8 cellular contexts compared by ENCODE assay signal in genomic region chr17:29180051-29180787, GRCh38. TPM values are rescaled to one million over a fixed set of nuclear protein-coding genes. Genes with fewer than 3 reads are reported as not detected.
DNase-seq lines count a peak whose midpoint lies in the region; ATAC-seq lines count a peak whose summit lies in the region.

A gene with protein sequence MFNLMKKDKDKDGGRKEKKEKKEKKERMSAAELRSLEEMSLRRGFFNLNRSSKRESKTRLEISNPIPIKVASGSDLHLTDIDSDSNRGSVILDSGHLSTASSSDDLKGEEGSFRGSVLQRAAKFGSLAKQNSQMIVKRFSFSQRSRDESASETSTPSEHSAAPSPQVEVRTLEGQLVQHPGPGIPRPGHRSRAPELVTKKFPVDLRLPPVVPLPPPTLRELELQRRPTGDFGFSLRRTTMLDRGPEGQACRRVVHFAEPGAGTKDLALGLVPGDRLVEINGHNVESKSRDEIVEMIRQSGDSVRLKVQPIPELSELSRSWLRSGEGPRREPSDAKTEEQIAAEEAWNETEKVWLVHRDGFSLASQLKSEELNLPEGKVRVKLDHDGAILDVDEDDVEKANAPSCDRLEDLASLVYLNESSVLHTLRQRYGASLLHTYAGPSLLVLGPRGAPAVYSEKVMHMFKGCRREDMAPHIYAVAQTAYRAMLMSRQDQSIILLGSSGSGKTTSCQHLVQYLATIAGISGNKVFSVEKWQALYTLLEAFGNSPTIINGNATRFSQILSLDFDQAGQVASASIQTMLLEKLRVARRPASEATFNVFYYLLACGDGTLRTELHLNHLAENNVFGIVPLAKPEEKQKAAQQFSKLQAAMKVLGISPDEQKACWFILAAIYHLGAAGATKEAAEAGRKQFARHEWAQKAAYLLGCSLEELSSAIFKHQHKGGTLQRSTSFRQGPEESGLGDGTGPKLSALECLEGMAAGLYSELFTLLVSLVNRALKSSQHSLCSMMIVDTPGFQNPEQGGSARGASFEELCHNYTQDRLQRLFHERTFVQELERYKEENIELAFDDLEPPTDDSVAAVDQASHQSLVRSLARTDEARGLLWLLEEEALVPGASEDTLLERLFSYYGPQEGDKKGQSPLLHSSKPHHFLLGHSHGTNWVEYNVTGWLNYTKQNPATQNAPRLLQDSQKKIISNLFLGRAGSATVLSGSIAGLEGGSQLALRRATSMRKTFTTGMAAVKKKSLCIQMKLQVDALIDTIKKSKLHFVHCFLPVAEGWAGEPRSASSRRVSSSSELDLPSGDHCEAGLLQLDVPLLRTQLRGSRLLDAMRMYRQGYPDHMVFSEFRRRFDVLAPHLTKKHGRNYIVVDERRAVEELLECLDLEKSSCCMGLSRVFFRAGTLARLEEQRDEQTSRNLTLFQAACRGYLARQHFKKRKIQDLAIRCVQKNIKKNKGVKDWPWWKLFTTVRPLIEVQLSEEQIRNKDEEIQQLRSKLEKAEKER (N-terminal part only) (minus strand): TSS chr17:29180398. CDS start chr17:29166940, 13,458 bp downstream.

- no peaks in the 10 kb centered on the region for H3K9me3 ChIP-seq in mesenchymal stem cell (ENCODE audit: control insufficient read depth, low read length)

- 2% methylated on average over 48 of the region's 75 CpGs for WGBS in mesenchymal stem cell

- peaks cover 5% of the 10 kb centered on the region for H3K79me1 ChIP-seq in mesenchymal stem cell (replicated peaks; ENCODE audit: low read length, poor library complexity, severe bottlenecking)

- ATAC-seq in GM19043 (IDR thresholded peaks at IDR 0.05; ENCODE audit: low read depth, unreplicated experiment) (peak; percentile 70), HG03457 (IDR thresholded peaks at IDR 0.05; ENCODE audit: unreplicated experiment) (peak; percentile 64)
- ATAC-seq in effector memory CD8-positive, alpha-beta T cell (replicated peaks) = peak; percentile 91

- H3K36me3 Mint-ChIP-seq in effector memory CD8-positive, alpha-beta T cell (ENCODE audit: insufficient read depth) = peaks cover 8% of the 10 kb centered on the region

- H2BK15ac ChIP-seq in mesenchymal stem cell (ENCODE audit: low read depth, poor library complexity, severe bottlenecking) = peak within 1 kb of the TSS; percentile 95

- H3K23ac ChIP-seq in mesenchymal stem cell (ENCODE audit: low read length in 2 of 2) = peak within 1 kb of the TSS in 1 of 2 experiments; percentile 34

- H3K4me3 ChIP-seq in mesenchymal stem cell (ENCODE audit: insufficient read depth in 1 of 2, low read depth in 1 of 2, low read length in 2 of 2) = peak within 1 kb of the TSS; percentile 76 to 85

- peak within 1 kb of the TSS; percentile 24 to 49 for H3K4ac ChIP-seq in mesenchymal stem cell (ENCODE audit: low read depth in 1 of 2, low read length in 2 of 2)

- peak within 1 kb of the TSS; percentile 45 for H4K91ac ChIP-seq in mesenchymal stem cell (ENCODE audit: low read length)

- H3K9me3 Mint-ChIP-seq in effector memory CD8-positive, alpha-beta T cell = no peaks in the 10 kb centered on the region

- no peaks in the 10 kb centered on the region for H3K27me3 Mint-ChIP-seq in effector memory CD8-positive, alpha-beta T cell

- peak within 1 kb of the TSS; percentile 88 for H4K8ac ChIP-seq in mesenchymal stem cell (ENCODE audit: low read length)

- peaks cover 28 to 29% of the 10 kb centered on the region in 2 donors for H3K4me1 Mint-ChIP-seq in effector memory CD8-positive, alpha-beta T cell (ENCODE audit: low read depth in 2 of 2)

- H3K14ac ChIP-seq in mesenchymal stem cell (ENCODE audit: low read length in 2 of 2) = peak within 1 kb of the TSS in 1 of 2 experiments; percentile 61

- H3K4me2 ChIP-seq in mesenchymal stem cell (ENCODE audit: low read length, poor library complexity, severe bottlenecking) = peak within 1 kb of the TSS; percentile 75

- peak; percentile 77 to 84 for DNase-seq in AML-193 (lab: John Stamatoyannopoulos, UW)
- DNase-seq in NCI-H82 treated with DMSO at 0.1 percent for 48 hours (lab: John Stamatoyannopoulos, UW; ENCODE audit: unreplicated experiment) = peak; percentile 15
- peak; percentile 48 to 50 for DNase-seq in activated CD8-positive, alpha-beta memory T cell treated with anti-CD3 and anti-CD28 coated beads for 4 hours (ENCODE audit: low read depth in 2 of 2)
- DNase-seq in effector memory CD8-positive, alpha-beta T cell = peak; percentile 69 to 81 (median 79)
- DNase-seq in mesenchymal stem cell = peak; percentile 79
- peak; percentile 68 for DNase-seq in stimulated activated CD8-positive, alpha-beta memory T cell treated with anti-CD3 and anti-CD28 coated beads, Interleukin-12 subunit alpha, Interleukin-12 subunit beta, amount 100 ng/mL, for 4 hours (ENCODE audit: low read depth)

- H3K4me1 ChIP-seq in mesenchymal stem cell (ENCODE audit: control insufficient read depth, insufficient read depth, low read depth, low read length) = peaks cover 34% of the 10 kb centered on the region

- H3K9ac ChIP-seq in mesenchymal stem cell (ENCODE audit: low read length) = peak within 1 kb of the TSS; percentile 87

- H3K27ac ChIP-seq in mesenchymal stem cell (ENCODE audit: low read length, poor library complexity, severe bottlenecking) = peak within 1 kb of the TSS; percentile 38

- peak within 1 kb of the TSS; percentile 36 for H2AK5ac ChIP-seq in mesenchymal stem cell (ENCODE audit: low read length, severe bottlenecking)

- H2BK120ac ChIP-seq in mesenchymal stem cell (ENCODE audit: low read depth, low read length) = peak within 1 kb of the TSS; percentile 73

- H3K36me3 ChIP-seq in mesenchymal stem cell (ENCODE audit: control insufficient read depth in 1 of 2, insufficient read depth in 2 of 2, low read depth in 1 of 2, low read length in 2 of 2) = no peaks in the 10 kb centered on the region

- H2BK5ac ChIP-seq in mesenchymal stem cell (ENCODE audit: low read depth, low read length, poor library complexity, severe bottlenecking) = peak within 1 kb of the TSS; percentile 9

- no peaks in the 10 kb centered on the region for H3K27me3 ChIP-seq in mesenchymal stem cell (ENCODE audit: control insufficient read depth in 1 of 2, insufficient read depth in 1 of 2, low read length in 2 of 2)

- H3K4me3 Mint-ChIP-seq in effector memory CD8-positive, alpha-beta T cell = peak within 1 kb of the TSS; percentile 43 to 72

- H3K18ac ChIP-seq in mesenchymal stem cell (ENCODE audit: low read depth in 1 of 2, low read length in 2 of 2) = peak within 1 kb of the TSS; percentile 63 to 86

- H2AFZ ChIP-seq in mesenchymal stem cell (ENCODE audit: low read depth, low read length) = peak within 1 kb of the TSS; percentile 60

- no peak within 1 kb of the TSS for H3K27ac Mint-ChIP-seq in effector memory CD8-positive, alpha-beta T cell

- H2BK12ac ChIP-seq in mesenchymal stem cell (ENCODE audit: low read length in 2 of 2) = peak within 1 kb of the TSS in 1 of 2 experiments; percentile 65

RNA-seq across cellular contexts. Expression of the gene that starts here (rescaled TPM):
- 16.2 TPM for polyA plus RNA-seq in mesenchymal stem cell (2013, experiment 1 of 2)
- polyA plus RNA-seq in mesenchymal stem cell (2013, experiment 2 of 2) = 15.0 TPM

Comparison
In these comparisons a context has a peak if more than half of its experiments do, and no peak if none do; other contexts are left out.
1. Peak in every context shown above with its lines: DNase-seq, ATAC-seq, H3K4me3 ChIP-seq and H3K27ac ChIP-seq.
2. DNase-seq: peak in every context shown above with its lines; median percentile 80 in AML-193; 79 in effector memory CD8-positive, alpha-beta T cell; 79 in mesenchymal stem cell; 68 in stimulated activated CD8-positive, alpha-beta memory T cell treated with anti-CD3 and anti-CD28 coated beads, Interleukin-12 subunit alpha, Interleukin-12 subunit beta, amount 100 ng/mL, for 4 hours; 49 in activated CD8-positive, alpha-beta memory T cell treated with anti-CD3 and anti-CD28 coated beads for 4 hours; 15 in NCI-H82 treated with DMSO at 0.1 percent for 48 hours.